In genomic region chrX:653316-653715, GRCh38 we compare ENCODE assay signal across 8 cellular contexts. TPM values are rescaled to one million over a fixed set of nuclear protein-coding genes. Genes with fewer than 3 reads are reported as not detected.
"Had no signal": no experiment of that assay in that cellular context is flagged by ENCODE, and none has a peak within 500 bp of the region (broad histone marks: within the 10 kb centered on the region; RNA-seq: fewer than 3 reads in every experiment).

No MANE protein-coding gene starts in this region.

- H3K27me3 Mint-ChIP-seq: IgD-negative memory B cell had no signal

- H3K27ac Mint-ChIP-seq: IgD-negative memory B cell had no signal

- H3K4me3 Mint-ChIP-seq: IgD-negative memory B cell had no signal

- DNase-seq: GOT3, H7, Karpas-422, KBM-7 had no signal

- ATAC-seq: HCT116, HepG2 had no signal

- H3K36me3 Mint-ChIP-seq: IgD-negative memory B cell had no signal

- H3K9me3 Mint-ChIP-seq: IgD-negative memory B cell had no signal

- H3K4me1 Mint-ChIP-seq: IgD-negative memory B cell had no signal

RNA-seq across cellular contexts. Expression of gene SHOX, which starts 22.7 kb away (rescaled TPM):
- total RNA-seq: H7, HepG2, HT1080 had no signal
